In genomic region chr9:5869315-5870019, GRCh38 we compare ENCODE assay signal across 9 cellular contexts. TPM values are rescaled to one million over a fixed set of nuclear protein-coding genes. Genes with fewer than 3 reads are reported as not detected.
DNase-seq lines count a peak whose midpoint lies in the region; ATAC-seq and TF ChIP-seq lines count a peak whose summit lies in the region.
"Had no signal": no experiment of that assay in that cellular context is flagged by ENCODE, and none has a peak within 500 bp of the region (broad histone marks: within the 10 kb centered on the region; RNA-seq: fewer than 3 reads in every experiment).

No MANE protein-coding gene starts in this region.

- H3K79me2 ChIP-seq in SK-N-SH (ENCODE audit: insufficient read depth): no peaks in the 10 kb centered on the region
- H3K79me2 ChIP-seq in OCI-LY7 (ENCODE audit: insufficient read depth, low read depth, low read length): no peaks in the 10 kb centered on the region

- no peak for TF ChIP-seq EP300 in SK-N-SH (IDR thresholded peaks at IDR 0.05; ENCODE audit: borderline replicate concordance in 1 of 2, low read depth in 1 of 2, low read length in 1 of 2)
- TF ChIP-seq EP300 in esophagus muscularis mucosa (IDR thresholded peaks at IDR 0.05): no peak

- intact Hi-C loops in OCI-LY7 (cut with micrococcal nuclease; ENCODE audit: unreplicated experiment): no loop called here
- intact Hi-C loops in esophagus muscularis mucosa (cut with DNase I): no loop called here

- H3K27me3 ChIP-seq in SK-N-SH (ENCODE audit: insufficient read depth) (no peaks in the 10 kb centered on the region), brain microvascular endothelial cell (replicated peaks) (no peaks in the 10 kb centered on the region), esophagus muscularis mucosa (no peaks in the 10 kb centered on the region)

- no peak for TF ChIP-seq RAD21 in SK-N-SH (IDR thresholded peaks at IDR 0.05; ENCODE audit: low read length)

- H3K4me3 ChIP-seq in SK-N-SH (ENCODE audit: low read depth in 2 of 2, low read length in 1 of 2) (no peak overlapping the region), OCI-LY7 (ENCODE audit: low read depth, low read length, poor library complexity, severe bottlenecking) (no peak overlapping the region), brain microvascular endothelial cell (ENCODE audit: low read depth, low read length) (no peak overlapping the region), esophagus muscularis mucosa (no peak overlapping the region)

- WGBS in SK-N-SH (ENCODE audit: low lambda C conversion rate): 75% methylated on average over 3 of the region's 3 CpGs
- 82% methylated on average over 3 of the region's 3 CpGs for WGBS in esophagus muscularis mucosa

- in situ Hi-C loops in brain microvascular endothelial cell (cut with HindIII; ENCODE audit: low pct_ligation_motif_present, low sequenced_read_pairs): no loop called here

- H3F3A ChIP-seq in SK-N-SH (replicated peaks; ENCODE audit: insufficient read depth): no peaks in the 10 kb centered on the region

- DNase-seq in SK-N-SH (no peak), OCI-LY7 (ENCODE audit: low spot score) (peak; percentile 46), brain microvascular endothelial cell (no peak), esophagus muscularis mucosa (ENCODE audit: extremely low spot score) (no peak)
- DNase-seq in stimulated activated CD4-positive, alpha-beta T cell treated with anti-CD3 and anti-CD28 coated beads, Interleukin-2, amount 100 ng/mL, for 24 hours: peak; percentile 30 to 49

- H3K9me3 ChIP-seq in SK-N-SH (no peaks in the 10 kb centered on the region), OCI-LY7 (ENCODE audit: low read length) (no peaks in the 10 kb centered on the region), esophagus muscularis mucosa (no peaks in the 10 kb centered on the region)

- no peak for TF ChIP-seq POLR2A in esophagus muscularis mucosa (IDR thresholded peaks at IDR 0.05; ENCODE audit: low read depth)

- H3K4me2 ChIP-seq in SK-N-SH (no peak overlapping the region), OCI-LY7 (ENCODE audit: low read length) (no peak overlapping the region)

- no peaks in the 10 kb centered on the region for H3K4me1 ChIP-seq in SK-N-SH (ENCODE audit: control insufficient read depth in 1 of 2, insufficient read depth in 2 of 2, low read depth in 1 of 2, low read length in 1 of 2)
- H3K4me1 ChIP-seq in OCI-LY7 (ENCODE audit: insufficient read depth, low read length, poor library complexity, severe bottlenecking): no peaks in the 10 kb centered on the region
- H3K4me1 ChIP-seq in esophagus muscularis mucosa: no peaks in the 10 kb centered on the region

- H3K36me3 ChIP-seq in SK-N-SH (replicated peaks in 1 of 2; ENCODE audit: control insufficient read depth in 1 of 2, insufficient read depth in 2 of 2, low read length in 1 of 2) (no peaks in the 10 kb centered on the region), OCI-LY7 (ENCODE audit: insufficient read depth, low read length) (no peaks in the 10 kb centered on the region), brain microvascular endothelial cell (replicated peaks) (no peaks in the 10 kb centered on the region), esophagus muscularis mucosa (peaks cover 0 to 26% (median 4%) of the 10 kb centered on the region in 4 donors)

- H2AFZ ChIP-seq in SK-N-SH (ENCODE audit: low read depth) (no peak overlapping the region), OCI-LY7 (ENCODE audit: low read length) (peak overlapping the region; percentile 55; the same call in 1 of the 2 replicates)

- H3K9ac ChIP-seq in SK-N-SH: no peak overlapping the region

- ATAC-seq in SK-N-SH treated with all-trans-retinoic acid at 6 μM for 48 hours (no peak), HG03039 (IDR thresholded peaks at IDR 0.05; ENCODE audit: unreplicated experiment) (no peak), HG03342 (IDR thresholded peaks at IDR 0.05; ENCODE audit: unreplicated experiment) (no peak)
- ATAC-seq: stimulated activated effector memory CD8-positive, alpha-beta T cell treated with anti-CD3 and anti-CD28 coated beads, Interleukin-12 subunit alpha, Interleukin-12 subunit beta, amount 100 ng/mL, for 72 hours had no signal

- POLR2A ChIA-PET in SK-N-SH (lab: Yijun Ruan, JAX): no interaction called here
- POLR2A ChIA-PET in OCI-LY7 (lab: Charles Lee): no interaction called here

- no peaks in the 10 kb centered on the region for H3K9me2 ChIP-seq in SK-N-SH
- H3K9me2 ChIP-seq in OCI-LY7 (ENCODE audit: insufficient read depth, low read length): no peaks in the 10 kb centered on the region

- H3K27ac ChIP-seq in SK-N-SH (ENCODE audit: low read depth in 2 of 2, low read length in 1 of 2): no peak overlapping the region
- H3K27ac ChIP-seq in OCI-LY7 (ENCODE audit: low read depth, low read length, poor library complexity, severe bottlenecking): no peak overlapping the region
- no peak overlapping the region for H3K27ac ChIP-seq in brain microvascular endothelial cell
- no peak overlapping the region for H3K27ac ChIP-seq in esophagus muscularis mucosa (replicated peaks in 1 of 4)

- BruUV-seq in OCI-LY7 (replicated peaks; lab: Mats Ljungman, UMichigan): no TSS peak

- CTCF ChIA-PET in SK-N-SH (lab: Yijun Ruan, JAX): interaction anchor here (0.6 to 2.9 kb wide), 5 partner anchors 9 to 21 kb away, joined by 3 to 20 read pairs (median 5); no protein-coding TSS in a partner anchor
- CTCF ChIA-PET in OCI-LY7 (lab: Charles Lee; ENCODE audit: unreplicated experiment): no interaction called here

- peak; percentile 31; the same call in 1 of the 2 replicates for TF ChIP-seq CTCF in SK-N-SH (IDR thresholded peaks at IDR 0.05)
- peak; percentile 83 for TF ChIP-seq CTCF in OCI-LY7 (conservative IDR thresholded peaks at IDR 0.05; ENCODE audit: low read length)
- TF ChIP-seq CTCF in brain microvascular endothelial cell (IDR thresholded peaks at IDR 0.05; ENCODE audit: low read depth, low read length, missing control alignments): peak; percentile 63
- TF ChIP-seq CTCF in esophagus muscularis mucosa (IDR thresholded peaks at IDR 0.05): no peak

- H4K20me1 ChIP-seq in SK-N-SH (ENCODE audit: insufficient read depth) (no peaks in the 10 kb centered on the region), OCI-LY7 (ENCODE audit: insufficient read depth, low read length) (no peaks in the 10 kb centered on the region)

TF ChIP-seq in SK-N-SH, 30 proteins besides CTCF, POLR2A, EP300 and RAD21:
- TF ChIP-seq NFIC (IDR thresholded peaks at IDR 0.05; ENCODE audit: borderline replicate concordance): no peak

TF ChIP-seq in SK-N-SH treated with all-trans-retinoic acid at 6 μM for 48 hours, 23 proteins besides CTCF, POLR2A, EP300 and RAD21 (continues in another document):
- no peak for TF ChIP-seq BACH2 (CRISPR knock-in tag; IDR thresholded peaks at IDR 0.05; ENCODE audit: borderline replicate concordance)
- TF ChIP-seq RARB (CRISPR knock-in tag; IDR thresholded peaks at IDR 0.05): no peak
- no peak for TF ChIP-seq PPARA (CRISPR knock-in tag; IDR thresholded peaks at IDR 0.05; ENCODE audit: borderline replicate concordance)
- TF ChIP-seq ZNF70 (CRISPR knock-in tag; IDR thresholded peaks at IDR 0.05): no peak
- TF ChIP-seq GLIS3 (CRISPR knock-in tag; IDR thresholded peaks at IDR 0.05): no peak
- no peak for TF ChIP-seq OSR1 (CRISPR knock-in tag; IDR thresholded peaks at IDR 0.05)
- TF ChIP-seq TCF4 (CRISPR knock-in tag; IDR thresholded peaks at IDR 0.05; ENCODE audit: borderline replicate concordance): no peak
- TF ChIP-seq TSHZ2 (CRISPR knock-in tag; IDR thresholded peaks at IDR 0.05): no peak
- TF ChIP-seq ZNF565 (CRISPR knock-in tag; conservative IDR thresholded peaks at IDR 0.05; ENCODE audit: low read depth): no peak
- no peak for TF ChIP-seq ESRRG (CRISPR knock-in tag; IDR thresholded peaks at IDR 0.05)
- no peak for TF ChIP-seq ZNF8 (CRISPR knock-in tag; IDR thresholded peaks at IDR 0.05)
- no peak for TF ChIP-seq SNAI2 (CRISPR knock-in tag; IDR thresholded peaks at IDR 0.05)

RNA-seq across cellular contexts. Expression of gene MLANA, which starts 21.2 kb away (rescaled TPM):
- polyA plus RNA-seq in SK-N-SH (2012; rRNA removed): not detected in 2 replicates
- polyA plus RNA-seq in SK-N-SH (2012; cell fraction: cytosol; rRNA removed): not detected in 2 replicates
- not detected in 2 replicates for polyA plus RNA-seq in SK-N-SH (2012; cell fraction: nucleus; rRNA removed)
- not detected in 2 replicates for total RNA-seq in OCI-LY7 (2014; rRNA removed; shearing (Covaris generic))
- total RNA-seq in OCI-LY7 (2022): not detected in 2 replicates
- not detected for total RNA-seq in esophagus muscularis mucosa

RNA-seq across cellular contexts. Expression of gene ERMP1, which starts 36.5 kb away (rescaled TPM):
- polyA plus RNA-seq in SK-N-SH (2012; rRNA removed): 5.9 and 6.4 TPM in 2 replicates
- polyA plus RNA-seq in SK-N-SH (2012; cell fraction: cytosol; rRNA removed): 7.3 and 7.9 TPM in 2 replicates
- 5.6 and 6.4 TPM in 2 replicates for polyA plus RNA-seq in SK-N-SH (2012; cell fraction: nucleus; rRNA removed)
- 7.9 and 11.1 TPM in 2 replicates for total RNA-seq in OCI-LY7 (2014; rRNA removed; shearing (Covaris generic))
- total RNA-seq in OCI-LY7 (2022) (12.6 and 14.6 TPM in 2 replicates), esophagus muscularis mucosa (1 to 10 TPM; 7.3 to 10.0 (median 9.4) TPM)

Comparison
In these comparisons a context has a peak if more than half of its experiments do, and no peak if none do; other contexts are left out.
1. DNase-seq: peak in OCI-LY7 (single experiment) and stimulated activated CD4-positive, alpha-beta T cell treated with anti-CD3 and anti-CD28 coated beads, Interleukin-2, amount 100 ng/mL, for 24 hours (2 of 2); none in SK-N-SH (single experiment), brain microvascular endothelial cell (single experiment) and esophagus muscularis mucosa (single experiment).
2. CTCF ChIP-seq: peak in SK-N-SH (single experiment), OCI-LY7 (single experiment) and brain microvascular endothelial cell (single experiment); none in esophagus muscularis mucosa (0 of 3).